Comparison of ENCODE assay signal across 22 cellular contexts in genomic region chr2:176193048-176193447, GRCh38. TPM values are rescaled to one million over a fixed set of nuclear protein-coding genes. Genes with fewer than 3 reads are reported as not detected.
DNase-seq lines count a peak whose midpoint lies in the region; ATAC-seq, FAIRE-seq and TF ChIP-seq lines count a peak whose summit lies in the region.
"Had no signal": no experiment of that assay in that cellular context is flagged by ENCODE, and none has a peak within 500 bp of the region (broad histone marks: within the 10 kb centered on the region; RNA-seq: fewer than 3 reads in every experiment).

No MANE protein-coding gene starts in this region.

- no peak overlapping the region for H3K27ac Mint-ChIP-seq in activated T-helper 17 cell treated with anti-CD3 and anti-CD28 coated beads, Interleukin-2, amount 50 U/mL, for 72 hours
- H3K27ac Mint-ChIP-seq in activated naive CD8-positive, alpha-beta T cell treated with anti-CD3 and anti-CD28 coated beads for 36 hours: no peak overlapping the region
- H3K27ac Mint-ChIP-seq: CD8-positive, alpha-beta memory T cell had no signal

- H3K4me1 Mint-ChIP-seq in activated T-helper 17 cell treated with anti-CD3 and anti-CD28 coated beads, Interleukin-2, amount 50 U/mL, for 72 hours: peaks cover under 1% of the 10 kb centered on the region
- peaks cover 5% of the 10 kb centered on the region for H3K4me1 Mint-ChIP-seq in activated naive CD8-positive, alpha-beta T cell treated with anti-CD3 and anti-CD28 coated beads for 36 hours

- H3K9me3 Mint-ChIP-seq in activated T-helper 17 cell treated with anti-CD3 and anti-CD28 coated beads, Interleukin-2, amount 50 U/mL, for 72 hours: no peaks in the 10 kb centered on the region
- H3K9me3 Mint-ChIP-seq in activated naive CD8-positive, alpha-beta T cell treated with anti-CD3 and anti-CD28 coated beads for 36 hours: no peaks in the 10 kb centered on the region

- FAIRE-seq in endothelial cell of umbilical vein (lab: Jason Lieb, UNC): no peak
- FAIRE-seq: HepG2, RCC 7860 had no signal

- H3K4me3 ChIP-seq in endothelial cell of umbilical vein (replicated peaks in 1 of 3; ENCODE audit: insufficient read depth in 1 of 3, low read depth in 1 of 3, low read length in 3 of 3): no peak overlapping the region
- H3K4me3 ChIP-seq: SK-N-MC had no signal

- peaks cover 27% of the 10 kb centered on the region for H3K4me1 ChIP-seq in endothelial cell of umbilical vein (ENCODE audit: control insufficient read depth, extremely low read depth, insufficient read depth, low read length)

- peaks cover 58% of the 10 kb centered on the region for H3K27me3 Mint-ChIP-seq in activated T-helper 17 cell treated with anti-CD3 and anti-CD28 coated beads, Interleukin-2, amount 50 U/mL, for 72 hours
- H3K27me3 Mint-ChIP-seq in activated naive CD8-positive, alpha-beta T cell treated with anti-CD3 and anti-CD28 coated beads for 36 hours: peaks cover 80% of the 10 kb centered on the region

- dilution Hi-C loops in endothelial cell of umbilical vein (cut with MboI; ENCODE audit: extremely low pct_ligation_motif_present, low sequenced_read_pairs): no loop called here

- CTCF ChIA-PET in endothelial cell of umbilical vein (lab: Charles Lee): interaction anchor here (0.5 to 1.6 kb wide), 7 partner anchors 10 to 461 kb away, joined by 3 to 20 read pairs (median 4); no protein-coding TSS in a partner anchor

- no peak for TF ChIP-seq POLR2A in endothelial cell of umbilical vein (IDR thresholded peaks at IDR 0.05; ENCODE audit: low read depth, low read length)

- H3K27me3 ChIP-seq in endothelial cell of umbilical vein (ENCODE audit: control insufficient read depth in 2 of 2, insufficient read depth in 2 of 2, low read length in 2 of 2): no peaks in the 10 kb centered on the region

- no peaks in the 10 kb centered on the region for H3K36me3 ChIP-seq in endothelial cell of umbilical vein (ENCODE audit: control insufficient read depth in 2 of 2, extremely low read depth in 1 of 2, insufficient read depth in 2 of 2, low read length in 2 of 2)

- H2AFZ ChIP-seq in endothelial cell of umbilical vein (ENCODE audit: low read depth, low read length): no peak overlapping the region

- no peaks in the 10 kb centered on the region for H3K9me3 ChIP-seq in endothelial cell of umbilical vein (replicated peaks; ENCODE audit: control insufficient read depth, insufficient read depth, low read length)

- ATAC-seq in activated T-helper 17 cell treated with anti-CD3 and anti-CD28 coated beads, Interleukin-2, amount 50 U/mL, for 72 hours (replicated peaks): no peak
- no peak for ATAC-seq in HG03025 (IDR thresholded peaks at IDR 0.05; ENCODE audit: low FRiP score, unreplicated experiment)
- ATAC-seq: HepG2 had no signal

- peak; percentile 52 to 59 for DNase-seq in NCI-H526 (lab: John Stamatoyannopoulos, UW)
- DNase-seq in endothelial cell of umbilical vein (ENCODE audit: low read depth, low spot score): no peak
- DNase-seq in midbrain (lab: John Stamatoyannopoulos, UW): peak; percentile 31
- no peak for DNase-seq in DMS 273 (lab: John Stamatoyannopoulos, UW; ENCODE audit: unreplicated experiment)
- DNase-seq in activated naive CD8-positive, alpha-beta T cell treated with anti-CD3 and anti-CD28 coated beads for 36 hours: no peak
- DNase-seq: ACHN; C1 segment of cervical spinal cord; CD8-positive, alpha-beta memory T cell; DMS 273 treated with DMSO at 0.1 percent for 48 hours; GDM1; KBM-7; NCI-H1105 treated with DMSO at 0.1 percent for 48 hours; NCI-H2029; NCI-H2171; NK-92 treated with Interleukin-12 subunit alpha and Interleukin-12 subunit beta, amount 100 ng/mL, for 24 hours; Right ventricle myocardium superior had no signal

- no peaks in the 10 kb centered on the region for H4K20me1 ChIP-seq in endothelial cell of umbilical vein (replicated peaks; ENCODE audit: control insufficient read depth, extremely low read depth, insufficient read depth, low read length)

- no peak overlapping the region for H3K4me3 Mint-ChIP-seq in activated T-helper 17 cell treated with anti-CD3 and anti-CD28 coated beads, Interleukin-2, amount 50 U/mL, for 72 hours
- no peak overlapping the region for H3K4me3 Mint-ChIP-seq in activated naive CD8-positive, alpha-beta T cell treated with anti-CD3 and anti-CD28 coated beads for 36 hours

- POLR2A ChIA-PET in endothelial cell of umbilical vein (lab: Charles Lee): interaction anchor here (1.1 kb wide), 1 partner anchor 13 kb away, joined by 3 read pairs; no protein-coding TSS in a partner anchor

- no peaks in the 10 kb centered on the region for H3K79me2 ChIP-seq in endothelial cell of umbilical vein (ENCODE audit: control insufficient read depth, insufficient read depth, low read length)

- H3K9ac ChIP-seq in endothelial cell of umbilical vein (replicated peaks; ENCODE audit: extremely low read depth, insufficient read depth, low read length): no peak overlapping the region

- BruUV-seq in endothelial cell of umbilical vein (replicated peaks; lab: Mats Ljungman, UMichigan): no TSS peak

- H3K9me1 ChIP-seq in endothelial cell of umbilical vein (replicated peaks; ENCODE audit: control insufficient read depth, extremely low read depth, insufficient read depth, low read length): no peaks in the 10 kb centered on the region

- peak overlapping the region; percentile 49 for H3K4me2 ChIP-seq in endothelial cell of umbilical vein (ENCODE audit: insufficient read depth, low read length)

- no peak overlapping the region for H3K27ac ChIP-seq in endothelial cell of umbilical vein (ENCODE audit: insufficient read depth, low read depth, low read length)
- H3K27ac ChIP-seq: SK-N-MC had no signal

- no peak for TF ChIP-seq CTCF in endothelial cell of umbilical vein (IDR thresholded peaks at IDR 0.05; ENCODE audit: extremely low read depth in 1 of 2, insufficient read depth in 1 of 2, low read depth in 1 of 2, low read length in 2 of 2)

- H3K36me3 Mint-ChIP-seq in activated T-helper 17 cell treated with anti-CD3 and anti-CD28 coated beads, Interleukin-2, amount 50 U/mL, for 72 hours (ENCODE audit: low read depth): peaks cover under 1% of the 10 kb centered on the region
- H3K36me3 Mint-ChIP-seq in activated naive CD8-positive, alpha-beta T cell treated with anti-CD3 and anti-CD28 coated beads for 36 hours: no peaks in the 10 kb centered on the region
- H3K36me3 Mint-ChIP-seq: CD8-positive, alpha-beta memory T cell had no signal

- intact Hi-C loops in endothelial cell of umbilical vein (cut with micrococcal nuclease): no loop called here

TF ChIP-seq in endothelial cell of umbilical vein, 7 proteins besides CTCF, POLR2A, EP300 and RAD21 (continues in another document):
- TF ChIP-seq POLR2AphosphoS5 (IDR thresholded peaks at IDR 0.05; ENCODE audit: insufficient read depth, low read depth, low read length): no peak
- no peak for TF ChIP-seq FOS (IDR thresholded peaks at IDR 0.05; ENCODE audit: borderline replicate concordance, insufficient read depth, low read length)
- TF ChIP-seq EZH2 (IDR thresholded peaks at IDR 0.05; ENCODE audit: borderline replicate concordance, low read depth, low read length, severe bottlenecking): no peak
- no peak for TF ChIP-seq MAX (IDR thresholded peaks at IDR 0.05; ENCODE audit: insufficient read depth, insufficient read length)
- TF ChIP-seq GATA2 (IDR thresholded peaks at IDR 0.05; ENCODE audit: insufficient read depth, insufficient read length, low read depth, low read length): no peak
- TF ChIP-seq JUN (IDR thresholded peaks at IDR 0.05; ENCODE audit: borderline replicate concordance, insufficient read depth, insufficient read length, low read depth): no peak

RNA-seq across cellular contexts. Expression of gene HOXD1, which starts 4.6 kb away (rescaled TPM):
- 10.4 and 14.1 TPM in 2 replicates for total RNA-seq in endothelial cell of umbilical vein
- polyA plus RNA-seq in endothelial cell of umbilical vein: 6.6 and 8.7 TPM in 2 replicates
- polyA plus RNA-seq in endothelial cell of umbilical vein (2011; cell fraction: cytosol; rRNA removed): 5.8 and 6.1 TPM in 2 replicates
- 12.7 and 15.6 TPM in 2 replicates for polyA plus RNA-seq in endothelial cell of umbilical vein (2011; cell fraction: nucleus; rRNA removed)
- polyA plus RNA-seq in endothelial cell of umbilical vein (2012): 12.0 and 23.9 TPM in 2 replicates
- 2.2 and 3.5 TPM in 2 replicates for polyA minus RNA-seq in endothelial cell of umbilical vein
- polyA minus RNA-seq in endothelial cell of umbilical vein (2011; cell fraction: cytosol; rRNA and poly(A)+ RNA removed): not detected
- polyA minus RNA-seq in endothelial cell of umbilical vein (2011; cell fraction: nucleus; rRNA and poly(A)+ RNA removed): 3.4 and 3.5 TPM in 2 replicates
- not detected for total RNA-seq in activated T-helper 17 cell treated with anti-CD3 and anti-CD28 coated beads, Interleukin-2, amount 50 U/mL, for 72 hours
- not detected for total RNA-seq in activated naive CD8-positive, alpha-beta T cell treated with anti-CD3 and anti-CD28 coated beads for 36 hours
- total RNA-seq: CD8-positive, alpha-beta memory T cell; H1; Right ventricle myocardium superior had no signal
- polyA plus RNA-seq: CD8-positive, alpha-beta memory T cell had no signal

RNA-seq across cellular contexts. Expression of gene HOXD3, which starts 35.9 kb away (rescaled TPM):
- 15.3 and 20.9 TPM in 2 replicates for total RNA-seq in endothelial cell of umbilical vein
- 2.9 and 3.3 TPM in 2 replicates for polyA plus RNA-seq in endothelial cell of umbilical vein
- polyA plus RNA-seq in endothelial cell of umbilical vein (2011; cell fraction: cytosol; rRNA removed): 1.6 and 2.2 TPM in 2 replicates
- polyA plus RNA-seq in endothelial cell of umbilical vein (2011; cell fraction: nucleus; rRNA removed): 11.1 and 12.3 TPM in 2 replicates
- polyA plus RNA-seq in endothelial cell of umbilical vein (2012): 4.4 and 6.2 TPM in 2 replicates
- 4.1 and 7.1 TPM in 2 replicates for polyA minus RNA-seq in endothelial cell of umbilical vein
- polyA minus RNA-seq in endothelial cell of umbilical vein (2011; cell fraction: cytosol; rRNA and poly(A)+ RNA removed): not detected
- polyA minus RNA-seq in endothelial cell of umbilical vein (2011; cell fraction: nucleus; rRNA and poly(A)+ RNA removed): 17.5 and 23.8 TPM in 2 replicates
- total RNA-seq in activated T-helper 17 cell treated with anti-CD3 and anti-CD28 coated beads, Interleukin-2, amount 50 U/mL, for 72 hours: not detected
- total RNA-seq in activated naive CD8-positive, alpha-beta T cell treated with anti-CD3 and anti-CD28 coated beads for 36 hours: not detected
- total RNA-seq: CD8-positive, alpha-beta memory T cell; H1 had no signal
- polyA plus RNA-seq: CD8-positive, alpha-beta memory T cell; H1 had no signal

RNA-seq across cellular contexts. Expression of gene HOXD4, which starts 41.7 kb away (rescaled TPM):
- total RNA-seq in endothelial cell of umbilical vein: 11.5 and 13.7 TPM in 2 replicates
- polyA plus RNA-seq in endothelial cell of umbilical vein: 7.6 TPM in 2 replicates
- 1.2 and 2.2 TPM in 2 replicates for polyA plus RNA-seq in endothelial cell of umbilical vein (2011; cell fraction: cytosol; rRNA removed)
- polyA plus RNA-seq in endothelial cell of umbilical vein (2011; cell fraction: nucleus; rRNA removed): 58.7 and 63.3 TPM in 2 replicates
- polyA plus RNA-seq in endothelial cell of umbilical vein (2012): 4.0 and 6.6 TPM in 2 replicates
- polyA minus RNA-seq in endothelial cell of umbilical vein: 2.7 and 2.9 TPM in 2 replicates
- not detected for polyA minus RNA-seq in endothelial cell of umbilical vein (2011; cell fraction: cytosol; rRNA and poly(A)+ RNA removed)
- polyA minus RNA-seq in endothelial cell of umbilical vein (2011; cell fraction: nucleus; rRNA and poly(A)+ RNA removed): 10.7 and 10.8 TPM in 2 replicates
- not detected for total RNA-seq in activated T-helper 17 cell treated with anti-CD3 and anti-CD28 coated beads, Interleukin-2, amount 50 U/mL, for 72 hours
- not detected for total RNA-seq in activated naive CD8-positive, alpha-beta T cell treated with anti-CD3 and anti-CD28 coated beads for 36 hours
- total RNA-seq: CD8-positive, alpha-beta memory T cell; H1; HepG2; Right ventricle myocardium superior had no signal
- polyA plus RNA-seq: CD8-positive, alpha-beta memory T cell; H1; HepG2 had no signal

Comparison
In these comparisons a context has a peak if more than half of its experiments do, and no peak if none do; other contexts are left out.
1. DNase-seq: peak in NCI-H526 (2 of 2) and midbrain (single experiment); none in endothelial cell of umbilical vein (single experiment), DMS 273 (single experiment) and activated naive CD8-positive, alpha-beta T cell treated with anti-CD3 and anti-CD28 coated beads for 36 hours (single experiment).
2. RNA of gene HOXD1, which starts 4.6 kb away (total RNA-seq): 10.4 to 14.1 TPM in endothelial cell of umbilical vein; not detected in activated naive CD8-positive, alpha-beta T cell treated with anti-CD3 and anti-CD28 coated beads for 36 hours and not detected in activated T-helper 17 cell treated with anti-CD3 and anti-CD28 coated beads, Interleukin-2, amount 50 U/mL, for 72 hours; every median in the first group is over 10 times any median in the second.
3. RNA of gene HOXD3, which starts 35.9 kb away (total RNA-seq): 15.3 to 20.9 TPM in endothelial cell of umbilical vein; not detected in activated T-helper 17 cell treated with anti-CD3 and anti-CD28 coated beads, Interleukin-2, amount 50 U/mL, for 72 hours and not detected in activated naive CD8-positive, alpha-beta T cell treated with anti-CD3 and anti-CD28 coated beads for 36 hours; every median in the first group is over 10 times any median in the second.
4. RNA of gene HOXD4, which starts 41.7 kb away (total RNA-seq): 11.5 to 13.7 TPM in endothelial cell of umbilical vein; not detected in activated T-helper 17 cell treated with anti-CD3 and anti-CD28 coated beads, Interleukin-2, amount 50 U/mL, for 72 hours and not detected in activated naive CD8-positive, alpha-beta T cell treated with anti-CD3 and anti-CD28 coated beads for 36 hours; every median in the first group is over 10 times any median in the second.